1 cellular context compared by ENCODE assay signal in the genomic region with DNA sequence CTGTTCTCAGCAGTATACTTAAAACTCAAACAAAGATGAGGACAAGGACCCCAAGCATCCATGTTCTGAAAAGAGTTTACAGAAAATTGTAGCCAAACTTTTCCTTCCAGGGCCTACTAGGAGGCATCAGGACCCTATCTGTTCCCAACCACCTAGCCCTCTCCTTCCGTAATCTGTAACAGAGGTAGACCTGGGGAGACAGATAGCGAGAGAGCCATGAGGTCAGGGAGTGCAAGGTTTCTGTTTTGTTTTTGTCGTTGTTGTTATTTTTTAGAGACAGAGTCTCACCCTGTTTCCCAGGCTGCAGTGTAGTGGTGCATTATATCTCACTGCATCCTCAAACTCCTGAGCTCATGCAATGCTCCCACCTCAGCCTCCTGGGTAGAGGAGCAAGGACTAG.
TF ChIP-seq lines count a peak whose summit lies in the region.

No MANE protein-coding gene starts in this region.

TF ChIP-seq in IMR-90, 13 proteins besides CTCF, POLR2A, EP300 and RAD21:
- TF ChIP-seq, protein P1, sequence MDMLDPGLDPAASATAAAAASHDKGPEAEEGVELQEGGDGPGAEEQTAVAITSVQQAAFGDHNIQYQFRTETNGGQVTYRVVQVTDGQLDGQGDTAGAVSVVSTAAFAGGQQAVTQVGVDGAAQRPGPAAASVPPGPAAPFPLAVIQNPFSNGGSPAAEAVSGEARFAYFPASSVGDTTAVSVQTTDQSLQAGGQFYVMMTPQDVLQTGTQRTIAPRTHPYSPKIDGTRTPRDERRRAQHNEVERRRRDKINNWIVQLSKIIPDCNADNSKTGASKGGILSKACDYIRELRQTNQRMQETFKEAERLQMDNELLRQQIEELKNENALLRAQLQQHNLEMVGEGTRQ (IDR thresholded peaks at IDR 0.05; ENCODE audit: low read depth, low read length): no peak
- TF ChIP-seq CEBPB (IDR thresholded peaks at IDR 0.05; ENCODE audit: low read depth, low read length): no peak
- TF ChIP-seq CHD1 (IDR thresholded peaks at IDR 0.05; ENCODE audit: low read depth, low read length): no peak
- no peak for TF ChIP-seq BHLHE40 (IDR thresholded peaks at IDR 0.05; ENCODE audit: low read depth, low read length)
- TF ChIP-seq, protein P2, sequence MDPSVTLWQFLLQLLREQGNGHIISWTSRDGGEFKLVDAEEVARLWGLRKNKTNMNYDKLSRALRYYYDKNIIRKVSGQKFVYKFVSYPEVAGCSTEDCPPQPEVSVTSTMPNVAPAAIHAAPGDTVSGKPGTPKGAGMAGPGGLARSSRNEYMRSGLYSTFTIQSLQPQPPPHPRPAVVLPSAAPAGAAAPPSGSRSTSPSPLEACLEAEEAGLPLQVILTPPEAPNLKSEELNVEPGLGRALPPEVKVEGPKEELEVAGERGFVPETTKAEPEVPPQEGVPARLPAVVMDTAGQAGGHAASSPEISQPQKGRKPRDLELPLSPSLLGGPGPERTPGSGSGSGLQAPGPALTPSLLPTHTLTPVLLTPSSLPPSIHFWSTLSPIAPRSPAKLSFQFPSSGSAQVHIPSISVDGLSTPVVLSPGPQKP (IDR thresholded peaks at IDR 0.05; ENCODE audit: borderline replicate concordance, low read depth, low read length): no peak
- TF ChIP-seq SMC3 (IDR thresholded peaks at IDR 0.05; ENCODE audit: low read depth, low read length): no peak
- no peak for TF ChIP-seq RCOR1 (IDR thresholded peaks at IDR 0.05; ENCODE audit: insufficient replicate concordance, low read length)
- no peak for TF ChIP-seq NFE2L2 (IDR thresholded peaks at IDR 0.05; ENCODE audit: low read depth, low read length)
- no peak for TF ChIP-seq MAZ (IDR thresholded peaks at IDR 0.05; ENCODE audit: borderline replicate concordance, low read depth, low read length)
- TF ChIP-seq MXI1 (IDR thresholded peaks at IDR 0.05; ENCODE audit: borderline replicate concordance, low read depth, low read length): no peak
- TF ChIP-seq RFX5 (IDR thresholded peaks at IDR 0.05; ENCODE audit: low read depth, low read length): no peak
- TF ChIP-seq FOS (IDR thresholded peaks at IDR 0.05; ENCODE audit: low read depth, low read length): no peak
- no peak for TF ChIP-seq MAFK (IDR thresholded peaks at IDR 0.05; ENCODE audit: low read depth, low read length)
